8 cellular contexts compared by ENCODE assay signal in genomic region chr17:58351710-58352017, GRCh38. TPM values are rescaled to one million over a fixed set of nuclear protein-coding genes. Genes with fewer than 3 reads are reported as not detected.
DNase-seq lines count a peak whose midpoint lies in the region; ATAC-seq, FAIRE-seq and TF ChIP-seq lines count a peak whose summit lies in the region.

No MANE protein-coding gene starts in this region.

- H3K79me2 ChIP-seq in K562 (ENCODE audit: control insufficient read depth, insufficient read depth, low read length), result peaks cover 36% of the 10 kb centered on the region

- peak in 1 of 4 experiments; percentile 2 for DNase-seq in K562 (ENCODE audit: extremely low read depth in 1 of 4, low spot score in 3 of 4)
- no peak for DNase-seq in NCI-H1417 treated with DMSO at 0.1 percent for 48 hours (lab: John Stamatoyannopoulos, UW)
- no peak for DNase-seq in sciatic nerve (ENCODE audit: low spot score)
- no peak for DNase-seq in kidney tubule cell (ENCODE audit: low spot score)

- no peaks in the 10 kb centered on the region for H3K9me1 ChIP-seq in K562 (ENCODE audit: control insufficient read depth, insufficient read depth, low read length)

- H3K4me2 ChIP-seq in K562 (ENCODE audit: insufficient read depth, low read length), result peak overlapping the region; percentile 100

- H3K9me3 ChIP-seq in K562 (replicated peaks; ENCODE audit: control insufficient read depth, insufficient read depth, low read depth, low read length) (no peaks in the 10 kb centered on the region), mononuclear cell (ENCODE audit: low read depth, low read length) (no peaks in the 10 kb centered on the region)

- TF ChIP-seq POLR2A in K562 (conservative IDR thresholded peaks at IDR 0.05), result no peak

- FAIRE-seq in K562 (lab: Jason Lieb, UNC), result no peak

- intact Hi-C loops in K562 (cut with micrococcal nuclease) (loop anchor here (1.0 to 5.0 kb wide), 3 partner anchors 22 to 86 kb away; partner anchors contain the start of gene RNF43), sciatic nerve (cut with DNase I) (no loop called here)

- under 1% methylated on average over 15 of the region's 15 CpGs for WGBS in K562 (ENCODE audit: insufficient coverage, low coverage, missing lambda C conversion rate)

- no peaks in the 10 kb centered on the region for H3K27me3 ChIP-seq in K562 (ENCODE audit: control insufficient read depth in 2 of 2, insufficient read depth in 2 of 2, low read length in 2 of 2)
- no peaks in the 10 kb centered on the region for H3K27me3 ChIP-seq in mononuclear cell (ENCODE audit: insufficient read depth, low read length)

- TF ChIP-seq EP300 in K562 (IDR thresholded peaks at IDR 0.05; ENCODE audit: low read length), result no peak

- no peak for TF ChIP-seq RAD21 in K562 (CRISPR knock-in tag; conservative IDR thresholded peaks at IDR 0.05 in 1 of 2, IDR thresholded peaks at IDR 0.05 in 1 of 2)

- H3K4me1 ChIP-seq in K562 (replicated peaks in 1 of 2; ENCODE audit: control insufficient read depth in 2 of 2, insufficient read depth in 2 of 2, low read length in 2 of 2) (peaks cover 15 to 20% of the 10 kb centered on the region in 2 experiments; a peak in 4 of 5 replicates), mononuclear cell (ENCODE audit: insufficient read depth, low read length) (peaks cover 46% of the 10 kb centered on the region)

- peaks cover 40% of the 10 kb centered on the region for H3K36me3 ChIP-seq in K562 (ENCODE audit: control insufficient read depth, insufficient read depth, low read length)

- in situ Hi-C loops in K562 (cut with MboI), result no loop called here

- H3K4me3 ChIP-seq in K562 (peak overlapping the region; percentile 99), mononuclear cell (ENCODE audit: low read length) (peak overlapping the region; percentile 91)

- peak overlapping the region; percentile 93 for H3K27ac ChIP-seq in K562 (ENCODE audit: extremely low read depth, low read depth, low read length)

- TSS peak; percentile 52 for BruUV-seq in K562 (replicated peaks; lab: Mats Ljungman, UMichigan)

- peak overlapping the region; percentile 94 to 99 for H3K9ac ChIP-seq in K562 (ENCODE audit: insufficient read depth in 1 of 2, low read depth in 2 of 2, low read length in 2 of 2)

- TF ChIP-seq CTCF in K562 (IDR thresholded peaks at IDR 0.05 in 2 of 3, conservative IDR thresholded peaks at IDR 0.05 in 1 of 3; ENCODE audit: insufficient read depth in 2 of 3, low read depth in 1 of 3, low read length in 3 of 3), result no peak

- H2AFZ ChIP-seq in K562 (ENCODE audit: low read depth, low read length), result peak overlapping the region; percentile 78

- H4K20me1 ChIP-seq in K562 (replicated peaks; ENCODE audit: control insufficient read depth, insufficient read depth, low read length), result no peaks in the 10 kb centered on the region; the same call in 1 of the 2 replicates

- ATAC-seq in GM19025 (IDR thresholded peaks at IDR 0.05; ENCODE audit: low read depth, unreplicated experiment), result peak; percentile 3
- ATAC-seq in HG03175 (IDR thresholded peaks at IDR 0.05; ENCODE audit: unreplicated experiment), result peak; percentile 20
- ATAC-seq in K562, result no peak; the same call in 2 of the 3 replicates
- no peak for ATAC-seq in sciatic nerve
- no peak for ATAC-seq in HG03520 (IDR thresholded peaks at IDR 0.05; ENCODE audit: unreplicated experiment)

- CTCF ChIA-PET in K562 (lab: Yijun Ruan, JAX; ENCODE audit: low intra/inter-chr PET ratio), result no interaction called here

- POLR2A ChIA-PET in K562 (lab: Yijun Ruan, JAX), result interaction anchor here (0.7 to 17.7 kb wide), 14 partner anchors 8 to 306 kb away, joined by 3 to 257 read pairs (median 4); no protein-coding TSS in a partner anchor

TF ChIP-seq in K562, 482 proteins besides CTCF, POLR2A, EP300 and RAD21 (continues in another document):
- TF ChIP-seq GTF2F1 (IDR thresholded peaks at IDR 0.05; ENCODE audit: low read depth, low read length) (no peak), MLLT1 (IDR thresholded peaks at IDR 0.05) (0 out of 4 replicates have a peak, but pooled peaks of 1 of the 2 experiments have one; percentile 44), MCM7 (IDR thresholded peaks at IDR 0.05) (no peak), POU5F1 (IDR thresholded peaks at IDR 0.05; ENCODE audit: borderline replicate concordance, low read depth, low read length, partially characterized antibody) (no peak), JUN (IDR thresholded peaks at IDR 0.05; ENCODE audit: borderline replicate concordance, low read depth, low read length) (no peak), JUN (CRISPR knock-in tag; IDR thresholded peaks at IDR 0.05; ENCODE audit: borderline replicate concordance) (0 out of 2 replicates have a peak, but pooled peaks have one; percentile 68), RAD51 (IDR thresholded peaks at IDR 0.05; ENCODE audit: borderline replicate concordance, low read depth) (no peak), GATAD2B (IDR thresholded peaks at IDR 0.05; ENCODE audit: borderline replicate concordance) (no peak), ZBTB8A (IDR thresholded peaks at IDR 0.05; ENCODE audit: partially characterized antibody) (no peak), ZBTB12 (CRISPR knock-in tag; IDR thresholded peaks at IDR 0.05) (no peak), ADNP (tag; IDR thresholded peaks at IDR 0.05) (no peak)

RNA-seq across cellular contexts. Expression of gene SUPT4H1, which starts 0.3 kb away (rescaled TPM):
- 26.0 and 31.9 TPM in 2 replicates for total RNA-seq in K562 (2011; cell fraction: chromatin; rRNA removed; ENCODE audit: low replicate concordance)
- 30.7 and 32.8 TPM in 2 replicates for total RNA-seq in K562 (2011; cell fraction: nucleolus; rRNA removed)
- total RNA-seq in K562 (2011; cell fraction: nucleoplasm; rRNA removed), result 38.1 and 51.1 TPM in 2 replicates
- total RNA-seq in K562 (2014; rRNA removed) (62.1 and 94.0 TPM in 2 replicates), K562 (2014; rRNA removed; fragmentation: Illumina TruSeq; extraction: Trizol) (102 and 108 TPM in 2 replicates), K562 (2015; rRNA removed; fragmentation: Illumina TruSeq; extraction: Trizol) (90.6 and 94.8 TPM in 2 replicates), K562 (2021) (105 and 111 TPM in 2 replicates), mononuclear cell (65.3 TPM), sciatic nerve (62.2 TPM)
- polyA plus RNA-seq in K562 (2011; rRNA removed) (198 and 273 TPM in 2 replicates), K562 (2014; fragmentation: Illumina TruSeq; extraction: Trizol) (116 and 140 TPM in 2 replicates), K562 (2014; fragmentation: Nextera tagmentation; extraction: Ambion mirVana) (100 to 1,000 TPM; 235 to 320 TPM), K562 (2014; rRNA removed) (113 and 117 TPM in 2 replicates)
- polyA plus RNA-seq in K562 (2011; cell fraction: cytosol; rRNA removed), result 118 and 163 TPM in 2 replicates
- 45.3 and 71.9 TPM in 2 replicates for polyA plus RNA-seq in K562 (2011; cell fraction: nucleus; rRNA removed)
- 120 and 125 TPM in 2 replicates for polyA plus RNA-seq in K562 (2012)
- 107 and 135 TPM in 2 replicates for polyA minus RNA-seq in K562 (2011; rRNA and poly(A)+ RNA removed)
- 23.5 and 42.2 TPM in 2 replicates for polyA minus RNA-seq in K562 (2011; cell fraction: cytosol; rRNA and poly(A)+ RNA removed)
- 12.4 and 23.0 TPM in 2 replicates for polyA minus RNA-seq in K562 (2011; cell fraction: nucleus; rRNA and poly(A)+ RNA removed)

RNA-seq across cellular contexts. Expression of gene TSPOAP1, which starts 23.1 kb away (rescaled TPM):
- total RNA-seq in K562 (2011; cell fraction: chromatin; rRNA removed; ENCODE audit: low replicate concordance), result 26.2 and 58.3 TPM in 2 replicates
- 24.0 and 24.1 TPM in 2 replicates for total RNA-seq in K562 (2011; cell fraction: nucleolus; rRNA removed)
- 18.1 and 18.9 TPM in 2 replicates for total RNA-seq in K562 (2011; cell fraction: nucleoplasm; rRNA removed)
- 1.0 and 1.8 TPM in 2 replicates for total RNA-seq in K562 (2014; rRNA removed)
- 0.57 and 0.87 TPM in 2 replicates for total RNA-seq in K562 (2014; rRNA removed; fragmentation: Illumina TruSeq; extraction: Trizol)
- total RNA-seq in K562 (2015; rRNA removed; fragmentation: Illumina TruSeq; extraction: Trizol), result 0.94 and 1.2 TPM in 2 replicates
- 1.7 and 3.3 TPM in 2 replicates for total RNA-seq in K562 (2021)
- 3.2 and 3.3 TPM in 2 replicates for polyA plus RNA-seq in K562 (2011; rRNA removed)
- 2.4 and 2.6 TPM in 2 replicates for polyA plus RNA-seq in K562 (2011; cell fraction: cytosol; rRNA removed)
- polyA plus RNA-seq in K562 (2011; cell fraction: nucleus; rRNA removed), result 26.8 and 38.8 TPM in 2 replicates
- polyA plus RNA-seq in K562 (2012), result 3.0 and 5.1 TPM in 2 replicates
- polyA plus RNA-seq in K562 (2014; fragmentation: Illumina TruSeq; extraction: Trizol), result 1.1 and 1.2 TPM in 2 replicates
- not detected for polyA plus RNA-seq in K562 (2014; fragmentation: Nextera tagmentation; extraction: Ambion mirVana)
- 1.6 and 3.9 TPM in 2 replicates for polyA plus RNA-seq in K562 (2014; rRNA removed)
- polyA minus RNA-seq in K562 (2011; rRNA and poly(A)+ RNA removed), result 1.1 and 1.8 TPM in 2 replicates
- polyA minus RNA-seq in K562 (2011; cell fraction: cytosol; rRNA and poly(A)+ RNA removed), result 0.76 and 2.1 TPM in 2 replicates
- polyA minus RNA-seq in K562 (2011; cell fraction: nucleus; rRNA and poly(A)+ RNA removed), result 4.1 and 6.2 TPM in 2 replicates
- 22.4 TPM for total RNA-seq in mononuclear cell
- total RNA-seq in sciatic nerve, result 17.8 TPM

Comparison
In these comparisons a context has a peak if more than half of its experiments do, and no peak if none do; other contexts are left out.
1. ATAC-seq: peak in GM19025 (single experiment) and HG03175 (single experiment); none in K562 (single experiment), sciatic nerve (single experiment) and HG03520 (single experiment).